ENCODE assay signal across 18 cellular contexts in the genomic region with DNA sequence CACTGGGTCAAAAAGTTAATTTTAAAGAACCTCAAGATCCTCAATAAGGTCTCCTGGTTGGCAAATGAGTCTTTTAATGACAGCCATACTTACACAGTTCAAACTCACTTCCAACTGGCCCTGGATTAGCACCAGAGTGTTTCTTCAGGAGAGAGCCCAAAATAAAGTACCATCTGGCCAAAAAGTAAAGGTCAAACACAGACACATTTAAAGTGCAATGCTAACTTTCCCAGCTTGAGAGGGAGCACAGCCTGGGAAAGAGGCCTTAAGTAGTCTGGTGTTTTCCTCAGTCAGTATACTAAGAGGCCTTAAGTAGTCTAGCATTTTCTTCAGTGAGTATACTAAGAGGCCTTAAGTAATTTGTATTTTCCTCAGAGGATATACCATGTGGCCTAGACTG. TPM values are rescaled to one million over a fixed set of nuclear protein-coding genes. Genes with fewer than 3 reads are reported as not detected.
A peak's percentile ranks its signal among the peaks of the same experiment; 100 is the strongest.
DNase-seq lines count a peak whose midpoint lies in the region; ATAC-seq and TF ChIP-seq lines count a peak whose summit lies in the region.
"Had no signal": no experiment of that assay in that cellular context is flagged by ENCODE, and none has a peak within 500 bp of the region (broad histone marks: within the 10 kb centered on the region; RNA-seq: fewer than 3 reads in every experiment).

No MANE protein-coding gene starts in this region.

- no peak for TF ChIP-seq POLR2A in right lobe of liver (IDR thresholded peaks at IDR 0.05)

- TF ChIP-seq CTCF in HL-60 (IDR thresholded peaks at IDR 0.05; ENCODE audit: insufficient read depth, low read length) (no peak), right lobe of liver (IDR thresholded peaks at IDR 0.05) (no peak)

- H3K36me3 ChIP-seq in right lobe of liver (peaks cover 0 to 7% (median 4%) of the 10 kb centered on the region in 4 donors), skeletal muscle tissue (ENCODE audit: control insufficient read depth in 3 of 3, insufficient read depth in 3 of 3, low read length in 3 of 3) (peaks cover 0 to 3% (median 0%) of the 10 kb centered on the region in 3 donors), H7 (replicated peaks; ENCODE audit: control insufficient read depth, insufficient read depth, low read length) (no peaks in the 10 kb centered on the region; the same call in 1 of the 2 replicates)
- no peaks in the 10 kb centered on the region for H3K36me3 ChIP-seq in CD4-positive, alpha-beta memory T cell (ENCODE audit: insufficient read depth, low read length)
- H3K36me3 ChIP-seq: neural progenitor cell had no signal

- no peaks in the 10 kb centered on the region for H3K27me3 Mint-ChIP-seq in CD4-positive, alpha-beta memory T cell
- H3K27me3 Mint-ChIP-seq: activated CD4-positive, alpha-beta T cell treated with anti-CD3 and anti-CD28 coated beads, Interleukin-2, amount 10 ng/mL, durations not matched to agents 7 days and 5 days; activated naive CD8-positive, alpha-beta T cell treated with anti-CD3 and anti-CD28 coated beads, Interleukin-2, amount 10 ng/mL, durations not matched to agents 7 days and 5 days; T-helper 17 cell had no signal

- H3K27me3 ChIP-seq in HL-60 (ENCODE audit: insufficient read depth, poor library complexity, severe bottlenecking) (no peaks in the 10 kb centered on the region), right lobe of liver (no peaks in the 10 kb centered on the region), skeletal muscle tissue (ENCODE audit: control insufficient read depth in 3 of 3, insufficient read depth in 3 of 3, low read length in 3 of 3) (no peaks in the 10 kb centered on the region), H7 (ENCODE audit: control insufficient read depth, insufficient read depth, low read length) (no peaks in the 10 kb centered on the region)
- no peaks in the 10 kb centered on the region for H3K27me3 ChIP-seq in CD4-positive, alpha-beta memory T cell (ENCODE audit: insufficient read depth, low read length)
- H3K27me3 ChIP-seq: neural progenitor cell had no signal

- H3K9me3 ChIP-seq in right lobe of liver (no peaks in the 10 kb centered on the region), skeletal muscle tissue (ENCODE audit: control insufficient read depth in 3 of 3, low read length in 3 of 3) (no peaks in the 10 kb centered on the region)
- H3K9me3 ChIP-seq in CD4-positive, alpha-beta memory T cell (ENCODE audit: control insufficient read depth in 1 of 2, low read length in 2 of 2): no peaks in the 10 kb centered on the region

- intact Hi-C loops in right lobe of liver (cut with DNase I): no loop called here
- intact Hi-C loops in CD4-positive, alpha-beta memory T cell (cut with micrococcal nuclease): no loop called here

- peaks cover 0 to 62% (median 17%) of the 10 kb centered on the region in 4 donors for H3K4me1 ChIP-seq in right lobe of liver
- H3K4me1 ChIP-seq in skeletal muscle tissue (ENCODE audit: control insufficient read depth in 3 of 3, insufficient read depth in 3 of 3, low read length in 3 of 3): peaks cover 62 to 64% (median 63%) of the 10 kb centered on the region in 3 donors
- no peaks in the 10 kb centered on the region for H3K4me1 ChIP-seq in CD4-positive, alpha-beta memory T cell (ENCODE audit: insufficient read depth, low read length)
- H3K4me1 ChIP-seq: neural progenitor cell had no signal

- H3K36me3 Mint-ChIP-seq in CD4-positive, alpha-beta memory T cell: peaks cover 28 to 40% of the 10 kb centered on the region in 2 donors

- no peaks in the 10 kb centered on the region for H3K4me1 Mint-ChIP-seq in CD4-positive, alpha-beta memory T cell
- H3K4me1 Mint-ChIP-seq: activated CD4-positive, alpha-beta T cell treated with anti-CD3 and anti-CD28 coated beads, Interleukin-2, amount 10 ng/mL, durations not matched to agents 7 days and 5 days; activated naive CD8-positive, alpha-beta T cell treated with anti-CD3 and anti-CD28 coated beads, Interleukin-2, amount 10 ng/mL, durations not matched to agents 7 days and 5 days; neural progenitor cell; T-helper 17 cell had no signal

- peak; percentile 6 to 47 (median 32) for ATAC-seq in right lobe of liver
- ATAC-seq in GM19324 (IDR thresholded peaks at IDR 0.05; ENCODE audit: low FRiP score, unreplicated experiment): no peak
- no peak for ATAC-seq in GM21737 (IDR thresholded peaks at IDR 0.05; ENCODE audit: unreplicated experiment)
- ATAC-seq: T-helper 17 cell had no signal

- H3K4me3 ChIP-seq in HL-60 (replicated peaks; ENCODE audit: insufficient read depth, low read length) (no peak overlapping the region), right lobe of liver (no peak overlapping the region), skeletal muscle tissue (ENCODE audit: low read length in 3 of 3) (peak overlapping the region in 1 of 3 donors; percentile 27), H7 (ENCODE audit: insufficient read depth, low read depth, low read length) (no peak overlapping the region)
- no peak overlapping the region for H3K4me3 ChIP-seq in CD4-positive, alpha-beta memory T cell (ENCODE audit: low read length in 2 of 2)
- H3K4me3 ChIP-seq: neural progenitor cell had no signal

- DNase-seq in HL-60 (ENCODE audit: low read depth in 1 of 2, low spot score in 1 of 2) (no peak), ecto neural progenitor cell (ENCODE audit: low spot score) (peak; percentile 9), right lobe of liver (no peak), H7 (no peak)
- DNase-seq in CD4-positive, alpha-beta memory T cell: no peak
- DNase-seq: ACHN; activated CD4-positive, alpha-beta T cell treated with anti-CD3 and anti-CD28 coated beads, Interleukin-2, amount 10 ng/mL, durations not matched to agents 7 days and 5 days; activated naive CD8-positive, alpha-beta T cell treated with anti-CD3 and anti-CD28 coated beads, Interleukin-2, amount 10 ng/mL, durations not matched to agents 7 days and 5 days; NCI-H1694; NCI-H774; SHP77 treated with DMSO at 0.1 percent for 48 hours; T-helper 17 cell had no signal

- no peak overlapping the region for H3K4me3 Mint-ChIP-seq in CD4-positive, alpha-beta memory T cell
- H3K4me3 Mint-ChIP-seq: activated CD4-positive, alpha-beta T cell treated with anti-CD3 and anti-CD28 coated beads, Interleukin-2, amount 10 ng/mL, durations not matched to agents 7 days and 5 days; activated naive CD8-positive, alpha-beta T cell treated with anti-CD3 and anti-CD28 coated beads, Interleukin-2, amount 10 ng/mL, durations not matched to agents 7 days and 5 days; neural progenitor cell; T-helper 17 cell had no signal

- CTCF ChIA-PET in CD4-positive, alpha-beta memory T cell (lab: Charles Lee; ENCODE audit: partially characterized antibody): no interaction called here

- H3K27ac Mint-ChIP-seq in CD4-positive, alpha-beta memory T cell: no peak overlapping the region
- H3K27ac Mint-ChIP-seq: activated CD4-positive, alpha-beta T cell treated with anti-CD3 and anti-CD28 coated beads, Interleukin-2, amount 10 ng/mL, durations not matched to agents 7 days and 5 days; activated naive CD8-positive, alpha-beta T cell treated with anti-CD3 and anti-CD28 coated beads, Interleukin-2, amount 10 ng/mL, durations not matched to agents 7 days and 5 days; activated T-helper 2 cell treated with anti-CD3 and anti-CD28 coated beads, Interferon-gamma antibody, Interleukin-2, Interleukin-4, amounts not matched to agents 10 μg/mL and 5 μg/mL and 100 μg/mL, durations not matched to agents 14 hours and 24 hours and 36 hours; neural progenitor cell; T-helper 17 cell had no signal

- POLR2A ChIA-PET in CD4-positive, alpha-beta memory T cell (lab: Charles Lee; ENCODE audit: partially characterized antibody): no interaction called here

- no peaks in the 10 kb centered on the region for H3K9me3 Mint-ChIP-seq in CD4-positive, alpha-beta memory T cell
- H3K9me3 Mint-ChIP-seq: activated CD4-positive, alpha-beta T cell treated with anti-CD3 and anti-CD28 coated beads, Interleukin-2, amount 10 ng/mL, durations not matched to agents 7 days and 5 days; activated naive CD8-positive, alpha-beta T cell treated with anti-CD3 and anti-CD28 coated beads, Interleukin-2, amount 10 ng/mL, durations not matched to agents 7 days and 5 days; activated T-helper 2 cell treated with anti-CD3 and anti-CD28 coated beads, Interferon-gamma antibody, Interleukin-2, Interleukin-4, amounts not matched to agents 10 μg/mL and 5 μg/mL and 100 μg/mL, durations not matched to agents 14 hours and 24 hours and 36 hours had no signal

- peak overlapping the region; percentile 28 to 63 (median 61) for H3K9ac ChIP-seq in skeletal muscle tissue (ENCODE audit: low read depth in 1 of 3, low read length in 3 of 3)
- H3K9ac ChIP-seq: neural progenitor cell had no signal

- peak overlapping the region; percentile 83 for H3K27ac ChIP-seq in HL-60 (replicated peaks)
- H3K27ac ChIP-seq in right lobe of liver: peak overlapping the region in 2 of 3 donors; percentile 35 to 64
- peak overlapping the region; percentile 84 for H3K27ac ChIP-seq in skeletal muscle tissue (ENCODE audit: low read depth, low read length)
- no peak overlapping the region for H3K27ac ChIP-seq in CD4-positive, alpha-beta memory T cell (ENCODE audit: low read depth, low read length)
- H3K27ac ChIP-seq: C4-2B, neural progenitor cell had no signal

RNA-seq across cellular contexts. Expression of a gene that starts 46.6 kb away (rescaled TPM):
- total RNA-seq in right lobe of liver (10 to 100 TPM; 22.7 to 47.6 (median 28.7) TPM), skeletal muscle tissue (5.7 TPM)
- total RNA-seq in CD4-positive, alpha-beta memory T cell: 100 to 1,000 TPM; 163 to 172 TPM
- polyA plus RNA-seq in CD4-positive, alpha-beta memory T cell: 100 to 1,000 TPM in 1 of 2 donors, 10 to 100 TPM in 1; 47.9 to 124 TPM
- total RNA-seq in H7 (2014; rRNA removed; shearing (Covaris generic)): 1.8 and 2.3 TPM in 2 replicates

Comparison
In these comparisons a context has a peak if more than half of its experiments do, and no peak if none do; other contexts are left out.
1. ATAC-seq: peak in right lobe of liver (4 of 4); none in GM19324 (single experiment) and GM21737 (single experiment).